Comparison of ENCODE assay signal across 26 cellular contexts in genomic region chr10:114250246-114250645, GRCh38. TPM values are rescaled to one million over a fixed set of nuclear protein-coding genes. Genes with fewer than 3 reads are reported as not detected.
"Had no signal": no experiment of that assay in that cellular context is flagged by ENCODE, and none has a peak within 500 bp of the region (broad histone marks: within the 10 kb centered on the region; RNA-seq: fewer than 3 reads in every experiment).

No MANE protein-coding gene starts in this region.

- H3K36me3 ChIP-seq: heart left ventricle, ovary, right lobe of liver, spleen, thoracic aorta, transverse colon had no signal

- H3K4me1 ChIP-seq: psoas muscle, right lobe of liver, spleen had no signal

- H3K27me3 ChIP-seq: ovary, right lobe of liver, spleen, transverse colon had no signal

- H3K9me3 Mint-ChIP-seq: stimulated activated naive B cell treated with anti-CD40 and anti-IgM and Interleukin-4, amounts not matched to agents 10 μg/mL and 1 μg/mL and 100 μg/mL, for 72 hours had no signal

- H3K4me3 ChIP-seq: dorsolateral prefrontal cortex, heart left ventricle, ovary, psoas muscle, right lobe of liver, spleen, thoracic aorta, transverse colon had no signal

- ATAC-seq: esophagus mucosa; heart left ventricle; naive thymus-derived CD8-positive, alpha-beta T cell; psoas muscle; stimulated activated naive B cell treated with anti-CD40 and anti-IgM and Interleukin-4, amounts not matched to agents 10 μg/mL and 1 μg/mL and 100 μg/mL, for 72 hours; stimulated activated naive CD8-positive, alpha-beta T cell treated with anti-CD3 and anti-CD28 coated beads, Interleukin-15, amount 100 ng/mL, for 72 hours had no signal

- DNase-seq: cortex of kidney; dorsolateral prefrontal cortex; effector CD8-positive, alpha-beta T cell; heart left ventricle; hypothalamus; kidney glomerular epithelial cell; mammary epithelial cell; naive thymus-derived CD8-positive, alpha-beta T cell; nucleus accumbens; ovary; psoas muscle; retina; right lobe of liver; spleen; stimulated activated CD4-positive, alpha-beta T cell treated with anti-CD3 and anti-CD28 coated beads, Interleukin-15, amount 100 ng/mL, for 24 hours; stimulated activated CD4-positive, alpha-beta T cell treated with anti-CD3 and anti-CD28 coated beads, Interleukin-1b, Interleukin-23, amount 100 ng/mL, for 48 hours; stimulated activated CD4-positive, alpha-beta T cell treated with anti-CD3 and anti-CD28 coated beads, Interleukin-4, amount 100 ng/mL, for 4 hours; stimulated activated naive B cell treated with anti-CD40 and anti-IgM and Interleukin-4, amounts not matched to agents 10 μg/mL and 1 μg/mL and 100 μg/mL, for 72 hours; stimulated activated naive CD8-positive, alpha-beta T cell treated with anti-CD3 and anti-CD28 coated beads, Interleukin-15, amount 100 ng/mL, for 72 hours; substantia nigra; transverse colon had no signal

- H3K4me1 Mint-ChIP-seq: naive thymus-derived CD8-positive, alpha-beta T cell had no signal

- H3K9me3 ChIP-seq: heart left ventricle, ovary, psoas muscle, right lobe of liver, spleen, thoracic aorta, transverse colon had no signal

- H3K36me3 Mint-ChIP-seq: naive thymus-derived CD8-positive, alpha-beta T cell; stimulated activated naive B cell treated with anti-CD40 and anti-IgM and Interleukin-4, amounts not matched to agents 10 μg/mL and 1 μg/mL and 100 μg/mL, for 72 hours had no signal

- H3K4me3 Mint-ChIP-seq: naive thymus-derived CD8-positive, alpha-beta T cell; stimulated activated naive B cell treated with anti-CD40 and anti-IgM and Interleukin-4, amounts not matched to agents 10 μg/mL and 1 μg/mL and 100 μg/mL, for 72 hours; stimulated activated naive CD8-positive, alpha-beta T cell treated with anti-CD3 and anti-CD28 coated beads, Interleukin-15, amount 100 ng/mL, for 72 hours had no signal

- H3K27ac ChIP-seq: dorsolateral prefrontal cortex, heart left ventricle, ovary, psoas muscle, right lobe of liver, spleen, thoracic aorta, transverse colon had no signal

- H3K27ac Mint-ChIP-seq: stimulated activated naive B cell treated with anti-CD40 and anti-IgM and Interleukin-4, amounts not matched to agents 10 μg/mL and 1 μg/mL and 100 μg/mL, for 72 hours; stimulated activated naive CD8-positive, alpha-beta T cell treated with anti-CD3 and anti-CD28 coated beads, Interleukin-15, amount 100 ng/mL, for 72 hours had no signal

RNA-seq across cellular contexts. Expression of gene VWA2, which starts 11.2 kb away (rescaled TPM):
- total RNA-seq: glomerular endothelial cell; mononuclear cell; naive thymus-derived CD8-positive, alpha-beta T cell; psoas muscle had no signal
- polyA plus RNA-seq: naive thymus-derived CD8-positive, alpha-beta T cell; neural cell; psoas muscle had no signal
